Comparison of ENCODE assay signal across 8 cellular contexts in genomic region chr1:65421341-65422174, GRCh38. TPM values are rescaled to one million over a fixed set of nuclear protein-coding genes. Genes with fewer than 3 reads are reported as not detected.
DNase-seq lines count a peak whose midpoint lies in the region; ATAC-seq, FAIRE-seq and TF ChIP-seq lines count a peak whose summit lies in the region.

No MANE protein-coding gene starts in this region.

- H3K27ac ChIP-seq in left ventricle myocardium inferior (replicated peaks) (peak overlapping the region; percentile 99), HepG2 (ENCODE audit: extremely low read length, insufficient read depth, low read length) (peak overlapping the region; percentile 99)

- in situ Hi-C loops in HepG2 (cut with HindIII; ENCODE audit: extremely low pct_ligation_motif_present, low pct_unique_long_range_greater_than_20kb): no loop called here

- 5% methylated on average over 14 of the region's 14 CpGs for whole genome bisulfite sequencing in HepG2 (ENCODE audit: low lambda C conversion rate)

- BruUV-seq in HepG2 (replicated peaks; lab: Mats Ljungman, UMichigan): TSS peak; percentile 59

- H2AFZ ChIP-seq in HepG2 (ENCODE audit: low read length): no peak overlapping the region

- H3K4me1 ChIP-seq in left ventricle myocardium inferior: peaks cover 34% of the 10 kb centered on the region
- H3K4me1 ChIP-seq in HepG2 (ENCODE audit: insufficient read depth, low read length): peaks cover 72% of the 10 kb centered on the region

- H3K9ac ChIP-seq in HepG2 (ENCODE audit: insufficient read depth, low read depth, low read length): peak overlapping the region; percentile 99

- H3K4me3 ChIP-seq in left ventricle myocardium inferior: peak overlapping the region; percentile 94
- peak overlapping the region; percentile 80 to 99 (median 94) for H3K4me3 ChIP-seq in HepG2 (replicated peaks in 1 of 3; ENCODE audit: insufficient read depth in 1 of 3, low read depth in 2 of 3, low read length in 3 of 3)

- ATAC-seq in HepG2 (no peak), HG03135 (IDR thresholded peaks at IDR 0.05; ENCODE audit: unreplicated experiment) (no peak), HG02938 (IDR thresholded peaks at IDR 0.05; ENCODE audit: unreplicated experiment) (no peak)

- CTCF ChIA-PET in HepG2 (lab: Yijun Ruan, JAX; ENCODE audit: low intra/inter-chr PET ratio, low total read pairs): no interaction called here

- no peaks in the 10 kb centered on the region for H4K20me1 ChIP-seq in HepG2 (ENCODE audit: insufficient read depth, low read length)

- TF ChIP-seq RAD21 in HepG2 (CRISPR knock-in tag; IDR thresholded peaks at IDR 0.05): no peak

- intact Hi-C loops in left ventricle myocardium inferior (cut with micrococcal nuclease): no loop called here
- intact Hi-C loops in cardiac septum (cut with DNase I): loop anchor here (5.0 kb wide), 2 partner anchors 169 to 354 kb away; no protein-coding TSS in a partner anchor
- intact Hi-C loops in HepG2 (cut with micrococcal nuclease; ENCODE audit: unreplicated experiment): loop anchor here (2.0 to 10.0 kb wide), 5 partner anchors 46 to 357 kb away; partner anchors contain the start of gene AK4

- peak overlapping the region; percentile 88 for H3K4me2 ChIP-seq in HepG2 (ENCODE audit: low read depth, low read length)

- FAIRE-seq in HepG2 (lab: Jason Lieb, UNC): no peak

- H3K9me3 ChIP-seq in left ventricle myocardium inferior (replicated peaks) (no peaks in the 10 kb centered on the region), HepG2 (ENCODE audit: low read length) (no peaks in the 10 kb centered on the region)

- H3K79me2 ChIP-seq in HepG2 (ENCODE audit: insufficient read depth, low read length): peaks cover 38% of the 10 kb centered on the region

- POLR2A ChIA-PET in HepG2 (lab: Yijun Ruan, JAX): interaction anchor here (2.3 kb wide), 1 partner anchor 263 kb away, joined by 8 read pairs; no protein-coding TSS in a partner anchor

- TF ChIP-seq CTCF in left ventricle myocardium inferior (IDR thresholded peaks at IDR 0.05; ENCODE audit: borderline replicate concordance) (no peak), HepG2 (CRISPR knock-in tag; IDR thresholded peaks at IDR 0.05) (no peak)

- TF ChIP-seq EP300 in HepG2 (IDR thresholded peaks at IDR 0.05; ENCODE audit: low read depth in 2 of 2, low read length in 2 of 2): no peak
- no peak for TF ChIP-seq EP300 in HepG2 (CRISPR knock-in tag; IDR thresholded peaks at IDR 0.05; ENCODE audit: borderline replicate concordance)

- H3K36me3 ChIP-seq in left ventricle myocardium inferior (peaks cover 17% of the 10 kb centered on the region), HepG2 (replicated peaks in 1 of 2; ENCODE audit: control insufficient read depth in 1 of 2, insufficient read depth in 2 of 2, low read length in 2 of 2) (peaks cover 0 to 15% of the 10 kb centered on the region in 2 experiments; a peak in 3 of 5 replicates)

- no peak for DNase-seq in left ventricle myocardium inferior
- no peak for DNase-seq in cardiac septum (ENCODE audit: low spot score)
- peak; percentile 41 for DNase-seq in amniotic epithelial cell (ENCODE audit: low read depth)
- no peak for DNase-seq in HepG2 (ENCODE audit: low spot score)
- no peak for DNase-seq in NCI-H1105 treated with DMSO at 0.1 percent for 48 hours (lab: John Stamatoyannopoulos, UW)
- DNase-seq in NCI-H446 (lab: John Stamatoyannopoulos, UW): no peak

- no peaks in the 10 kb centered on the region for H3K27me3 ChIP-seq in left ventricle myocardium inferior (ENCODE audit: low read depth)
- H3K27me3 ChIP-seq in HepG2 (ENCODE audit: control insufficient read depth in 1 of 2, insufficient read depth in 2 of 2, low read length in 2 of 2): no peaks in the 10 kb centered on the region; a peak in 1 of 5 replicates

- TF ChIP-seq POLR2A in HepG2 (IDR thresholded peaks at IDR 0.05; ENCODE audit: insufficient read depth in 1 of 2, low read depth in 2 of 2, low read length in 2 of 2): no peak; a peak in 1 of 4 replicates

TF ChIP-seq in HepG2, 621 proteins besides CTCF, POLR2A, EP300 and RAD21:
- TF ChIP-seq SIN3A (IDR thresholded peaks at IDR 0.05; ENCODE audit: borderline replicate concordance, low read depth, low read length) (0 out of 2 replicates have a peak, but pooled peaks have one; percentile 37), CBFB (CRISPR knock-in tag; IDR thresholded peaks at IDR 0.05) (no peak)

RNA-seq across cellular contexts. Expression of gene LEPR, which starts 1.1 kb away (rescaled TPM):
- total RNA-seq in left ventricle myocardium inferior (7.1 TPM), cardiac septum (8.0 TPM), HepG2 (2016; rRNA removed; fragmentation: Illumina TruSeq; extraction: Trizol) (0.60 and 0.73 TPM in 2 replicates)
- total RNA-seq in HepG2 (2016; cell fraction: cytosol; rRNA removed; fragmentation: Illumina TruSeq; extraction: Trizol; ENCODE audit: low read depth): 0.10 and 0.18 TPM in 2 replicates
- 0.58 and 0.67 TPM in 2 replicates for total RNA-seq in HepG2 (2016; cell fraction: insoluble cytoplasmic fraction; rRNA removed; fragmentation: Illumina TruSeq; extraction: Trizol)
- total RNA-seq in HepG2 (2016; cell fraction: membrane; rRNA removed; fragmentation: Illumina TruSeq; extraction: Trizol): 0.55 and 0.65 TPM in 2 replicates
- total RNA-seq in HepG2 (2016; cell fraction: nucleus; rRNA removed; fragmentation: Illumina TruSeq; extraction: Trizol): 0.69 and 0.87 TPM in 2 replicates
- polyA plus RNA-seq in HepG2 (2011; rRNA removed): 1.4 and 1.7 TPM in 2 replicates
- 0.64 and 1.4 TPM in 2 replicates for polyA plus RNA-seq in HepG2 (2011; cell fraction: cytosol; rRNA removed)
- polyA plus RNA-seq in HepG2 (2011; cell fraction: nucleus; rRNA removed): 0.84 and 0.88 TPM in 2 replicates
- 2.7 and 5.9 TPM in 2 replicates for polyA plus RNA-seq in HepG2 (2012)
- 0.03 and 0.14 TPM in 2 replicates for polyA plus RNA-seq in HepG2 (2016; cell fraction: cytosol; fragmentation: Illumina TruSeq; extraction: Trizol; ENCODE audit: low read depth)
- polyA plus RNA-seq in HepG2 (2016; cell fraction: insoluble cytoplasmic fraction; fragmentation: Illumina TruSeq; extraction: Trizol; ENCODE audit: low read depth): 0.44 and 0.52 TPM in 2 replicates
- polyA plus RNA-seq in HepG2 (2016; cell fraction: membrane; fragmentation: Illumina TruSeq; extraction: Trizol; ENCODE audit: low read depth): 0.10 and 0.26 TPM in 2 replicates
- 0.57 and 0.77 TPM in 2 replicates for polyA plus RNA-seq in HepG2 (2016; cell fraction: nucleus; fragmentation: Illumina TruSeq; extraction: Trizol; ENCODE audit: insufficient read depth, low read depth)
- 1.5 and 2.3 TPM in 2 replicates for polyA minus RNA-seq in HepG2 (2011; rRNA and poly(A)+ RNA removed; ENCODE audit: low replicate concordance)
- 1.7 and 3.1 TPM in 2 replicates for polyA minus RNA-seq in HepG2 (2011; cell fraction: cytosol; rRNA and poly(A)+ RNA removed)
- 2.6 TPM in 2 replicates for polyA minus RNA-seq in HepG2 (2011; cell fraction: nucleus; rRNA and poly(A)+ RNA removed)

RNA-seq across cellular contexts. Expression of gene LEPROT, which starts 1.1 kb away (rescaled TPM):
- total RNA-seq in left ventricle myocardium inferior: 51.0 TPM
- 54.9 TPM for total RNA-seq in cardiac septum
- total RNA-seq in HepG2 (2016; rRNA removed; fragmentation: Illumina TruSeq; extraction: Trizol): 29.0 and 36.8 TPM in 2 replicates
- 5.8 and 7.3 TPM in 2 replicates for total RNA-seq in HepG2 (2016; cell fraction: cytosol; rRNA removed; fragmentation: Illumina TruSeq; extraction: Trizol; ENCODE audit: low read depth)
- 34.8 and 35.1 TPM in 2 replicates for total RNA-seq in HepG2 (2016; cell fraction: insoluble cytoplasmic fraction; rRNA removed; fragmentation: Illumina TruSeq; extraction: Trizol)
- 16.0 and 17.4 TPM in 2 replicates for total RNA-seq in HepG2 (2016; cell fraction: membrane; rRNA removed; fragmentation: Illumina TruSeq; extraction: Trizol)
- total RNA-seq in HepG2 (2016; cell fraction: nucleus; rRNA removed; fragmentation: Illumina TruSeq; extraction: Trizol): 46.4 and 47.1 TPM in 2 replicates
- 44.1 and 51.4 TPM in 2 replicates for polyA plus RNA-seq in HepG2 (2011; rRNA removed)
- 25.4 and 42.2 TPM in 2 replicates for polyA plus RNA-seq in HepG2 (2011; cell fraction: cytosol; rRNA removed)
- 24.6 and 40.5 TPM in 2 replicates for polyA plus RNA-seq in HepG2 (2011; cell fraction: nucleus; rRNA removed)
- 41.4 and 67.4 TPM in 2 replicates for polyA plus RNA-seq in HepG2 (2012)
- polyA plus RNA-seq in HepG2 (2016; cell fraction: cytosol; fragmentation: Illumina TruSeq; extraction: Trizol; ENCODE audit: low read depth): 7.0 and 10.6 TPM in 2 replicates
- polyA plus RNA-seq in HepG2 (2016; cell fraction: insoluble cytoplasmic fraction; fragmentation: Illumina TruSeq; extraction: Trizol; ENCODE audit: low read depth): 26.2 and 27.5 TPM in 2 replicates
- 11.6 and 12.0 TPM in 2 replicates for polyA plus RNA-seq in HepG2 (2016; cell fraction: membrane; fragmentation: Illumina TruSeq; extraction: Trizol; ENCODE audit: low read depth)
- 45.9 and 54.4 TPM in 2 replicates for polyA plus RNA-seq in HepG2 (2016; cell fraction: nucleus; fragmentation: Illumina TruSeq; extraction: Trizol; ENCODE audit: insufficient read depth, low read depth)
- polyA minus RNA-seq in HepG2 (2011; rRNA and poly(A)+ RNA removed; ENCODE audit: low replicate concordance): 38.5 and 99.7 TPM in 2 replicates
- 28.8 and 30.0 TPM in 2 replicates for polyA minus RNA-seq in HepG2 (2011; cell fraction: cytosol; rRNA and poly(A)+ RNA removed)
- polyA minus RNA-seq in HepG2 (2011; cell fraction: nucleus; rRNA and poly(A)+ RNA removed): 91.0 and 93.1 TPM in 2 replicates
